ENCODE assay signal across 7 cellular contexts in genomic region chr2:87539151-87539943, GRCh38.
DNase-seq lines count a peak whose midpoint lies in the region; ATAC-seq, FAIRE-seq and TF ChIP-seq lines count a peak whose summit lies in the region.
"Not testable (repeated sequence)": the region's sequence is repeated elsewhere in the genome, so short reads cannot be mapped to it uniquely, and the experiment has no call there.

No MANE protein-coding gene starts in this region.

- H3K4me3 ChIP-seq in HepG2 (replicated peaks in 1 of 3; ENCODE audit: insufficient read depth in 1 of 3, low read depth in 2 of 3, low read length in 3 of 3); lung: not testable (repeated sequence)

- not testable (repeated sequence) for TF ChIP-seq CTCF in HepG2 (CRISPR knock-in tag; IDR thresholded peaks at IDR 0.05); lung (IDR thresholded peaks at IDR 0.05; ENCODE audit: control extremely low read depth, extremely low read depth); omental fat pad (IDR thresholded peaks at IDR 0.05)

- 0 out of 2 replicates have a peak, but pooled peaks cover 18% of the 10 kb centered on the region for H3K4me1 ChIP-seq in HepG2 (ENCODE audit: insufficient read depth, low read length)
- H3K4me1 ChIP-seq in lung (ENCODE audit: control insufficient read depth in 2 of 2, insufficient read depth in 2 of 2, low read length in 2 of 2) = not testable (repeated sequence)

- in situ Hi-C loops in HepG2 (cut with HindIII; ENCODE audit: extremely low pct_ligation_motif_present, low pct_unique_long_range_greater_than_20kb) = not testable (repeated sequence)

- not testable (repeated sequence) for H3K36me3 ChIP-seq in KOPT-K1 (ENCODE audit: insufficient read depth, low read length); HepG2 (replicated peaks in 1 of 2; ENCODE audit: control insufficient read depth in 1 of 2, insufficient read depth in 2 of 2, low read length in 2 of 2); lung (ENCODE audit: control insufficient read depth in 2 of 2, insufficient read depth in 2 of 2, low read length in 2 of 2)

- H3K4me1 Mint-ChIP-seq in activated naive CD8-positive, alpha-beta T cell treated with anti-CD3 and anti-CD28 coated beads, Interleukin-2, amount 50 U/mL, for 24 hours = peaks cover 21% of the 10 kb centered on the region
- H3K4me1 Mint-ChIP-seq in stimulated activated naive CD8-positive, alpha-beta T cell treated with anti-CD3 and anti-CD28 coated beads, Interleukin-15, Interleukin-2, amounts not matched to agents 100 ng/mL and 50 ng/mL, for 24 hours (ENCODE audit: low read depth) = peaks cover 25% of the 10 kb centered on the region

- H2AFZ ChIP-seq in HepG2 (ENCODE audit: low read length) = not testable (repeated sequence)

- TF ChIP-seq RAD21 in HepG2 (CRISPR knock-in tag; IDR thresholded peaks at IDR 0.05) = not testable (repeated sequence)

- not testable (repeated sequence) for H3K27me3 ChIP-seq in HepG2 (ENCODE audit: control insufficient read depth in 1 of 2, insufficient read depth in 2 of 2, low read length in 2 of 2); lung (ENCODE audit: control insufficient read depth, insufficient read depth)

- not testable (repeated sequence) for H3K27me3 Mint-ChIP-seq in activated naive CD8-positive, alpha-beta T cell treated with anti-CD3 and anti-CD28 coated beads, Interleukin-2, amount 50 U/mL, for 24 hours; stimulated activated naive CD8-positive, alpha-beta T cell treated with anti-CD3 and anti-CD28 coated beads, Interleukin-15, Interleukin-2, amounts not matched to agents 100 ng/mL and 50 ng/mL, for 24 hours

- WGBS in HepG2 (ENCODE audit: low lambda C conversion rate) = 94% methylated on average over 11 of the region's 15 CpGs
- WGBS in lung, 2 donors = 67 to 81% methylated on average over 8 to 11 of the region's 15 CpGs

- POLR2A ChIA-PET in HepG2 (lab: Yijun Ruan, JAX) = not testable (repeated sequence)

- not testable (repeated sequence) for TF ChIP-seq POLR2A in HepG2 (IDR thresholded peaks at IDR 0.05; ENCODE audit: insufficient read depth in 1 of 2, low read depth in 2 of 2, low read length in 2 of 2)

- BruUV-seq in HepG2 (replicated peaks; lab: Mats Ljungman, UMichigan) = not testable (repeated sequence)

- not testable (repeated sequence) for ATAC-seq in activated naive CD8-positive, alpha-beta T cell treated with anti-CD3 and anti-CD28 coated beads, Interleukin-2, amount 50 U/mL, for 24 hours
- peak; percentile 40 for ATAC-seq in Right ventricle myocardium superior (ENCODE audit: poor library complexity)
- peak; percentile 7; the same call in 1 of the 3 replicates for ATAC-seq in HepG2
- peak; percentile 71 for ATAC-seq in lung (ENCODE audit: insufficient read depth, low FRiP score)
- ATAC-seq in omental fat pad (ENCODE audit: low FRiP score) = peak; percentile 13

- H3K4me2 ChIP-seq in HepG2 (ENCODE audit: low read depth, low read length) = not testable (repeated sequence)

- H3K36me3 Mint-ChIP-seq in activated naive CD8-positive, alpha-beta T cell treated with anti-CD3 and anti-CD28 coated beads, Interleukin-2, amount 50 U/mL, for 24 hours (ENCODE audit: low read depth); stimulated activated naive CD8-positive, alpha-beta T cell treated with anti-CD3 and anti-CD28 coated beads, Interleukin-15, Interleukin-2, amounts not matched to agents 100 ng/mL and 50 ng/mL, for 24 hours (ENCODE audit: low read depth): not testable (repeated sequence)

- not testable (repeated sequence) for TF ChIP-seq EP300 in HepG2 (IDR thresholded peaks at IDR 0.05; ENCODE audit: low read depth in 2 of 2, low read length in 2 of 2); HepG2 (CRISPR knock-in tag; IDR thresholded peaks at IDR 0.05; ENCODE audit: borderline replicate concordance)

- H3K79me2 ChIP-seq in HepG2 (ENCODE audit: insufficient read depth, low read length) = not testable (repeated sequence)

- not testable (repeated sequence) for DNase-seq in activated naive CD8-positive, alpha-beta T cell treated with anti-CD3 and anti-CD28 coated beads, Interleukin-2, amount 50 U/mL, for 24 hours; Right ventricle myocardium superior; HepG2 (ENCODE audit: low spot score); lung (ENCODE audit: low spot score); omental fat pad (ENCODE audit: low spot score)

- not testable (repeated sequence) for H3K9ac ChIP-seq in HepG2 (ENCODE audit: insufficient read depth, low read depth, low read length)

- H3K27ac Mint-ChIP-seq in activated naive CD8-positive, alpha-beta T cell treated with anti-CD3 and anti-CD28 coated beads, Interleukin-2, amount 50 U/mL, for 24 hours = peak overlapping the region; percentile 74
- H3K27ac Mint-ChIP-seq in stimulated activated naive CD8-positive, alpha-beta T cell treated with anti-CD3 and anti-CD28 coated beads, Interleukin-15, Interleukin-2, amounts not matched to agents 100 ng/mL and 50 ng/mL, for 24 hours = peak overlapping the region; percentile 79

- H3K4me3 Mint-ChIP-seq in activated naive CD8-positive, alpha-beta T cell treated with anti-CD3 and anti-CD28 coated beads, Interleukin-2, amount 50 U/mL, for 24 hours; stimulated activated naive CD8-positive, alpha-beta T cell treated with anti-CD3 and anti-CD28 coated beads, Interleukin-15, Interleukin-2, amounts not matched to agents 100 ng/mL and 50 ng/mL, for 24 hours: not testable (repeated sequence)

- FAIRE-seq in HepG2 (lab: Jason Lieb, UNC) = not testable (repeated sequence)

- H4K20me1 ChIP-seq in HepG2 (ENCODE audit: insufficient read depth, low read length) = not testable (repeated sequence)

- CTCF ChIA-PET in HepG2 (lab: Yijun Ruan, JAX; ENCODE audit: low intra/inter-chr PET ratio, low total read pairs) = not testable (repeated sequence)

- H3K27ac ChIP-seq in KOPT-K1 (ENCODE audit: low read depth, low read length, poor library complexity, severe bottlenecking) = peak overlapping the region; percentile 86
- not testable (repeated sequence) for H3K27ac ChIP-seq in HepG2 (ENCODE audit: extremely low read length, insufficient read depth, low read length); lung (ENCODE audit: low read depth in 1 of 2, low read length in 1 of 2)

- not testable (repeated sequence) for H3K9me3 Mint-ChIP-seq in activated naive CD8-positive, alpha-beta T cell treated with anti-CD3 and anti-CD28 coated beads, Interleukin-2, amount 50 U/mL, for 24 hours; stimulated activated naive CD8-positive, alpha-beta T cell treated with anti-CD3 and anti-CD28 coated beads, Interleukin-15, Interleukin-2, amounts not matched to agents 100 ng/mL and 50 ng/mL, for 24 hours

- not testable (repeated sequence) for H3K9me3 ChIP-seq in KOPT-K1 (ENCODE audit: insufficient read depth, low read length, poor library complexity, severe bottlenecking); HepG2 (ENCODE audit: low read length); lung (ENCODE audit: control insufficient read depth in 2 of 2, insufficient read depth in 1 of 2, low read length in 1 of 2)

- intact Hi-C loops in Right ventricle myocardium superior (cut with DNase I); HepG2 (cut with micrococcal nuclease; ENCODE audit: unreplicated experiment): not testable (repeated sequence)
